In the genomic region with DNA sequence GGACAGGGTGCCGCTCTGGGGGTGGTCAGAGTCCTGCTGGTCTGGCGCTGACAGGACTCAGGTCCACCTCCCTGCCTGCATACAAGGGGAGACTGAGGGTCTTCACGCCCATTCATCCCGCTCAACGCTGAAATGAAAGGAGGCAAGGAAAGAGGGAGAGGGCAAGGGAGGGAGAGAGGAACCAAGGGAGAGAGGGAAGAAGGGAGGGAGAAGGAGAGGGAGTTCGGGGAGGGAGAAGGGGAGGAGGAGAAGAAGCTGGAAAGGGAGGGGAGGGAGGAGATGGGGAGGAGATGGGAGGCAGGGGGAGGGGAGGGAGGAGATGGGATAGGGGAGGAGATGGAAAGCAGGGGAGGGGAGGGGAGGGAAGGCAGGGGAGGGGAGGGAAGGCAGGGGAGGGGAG, we compare ENCODE assay signal across 20 cellular contexts.
DNase-seq lines count a peak whose midpoint lies in the region; FAIRE-seq and TF ChIP-seq lines count a peak whose summit lies in the region.
"Had no signal": no experiment of that assay in that cellular context is flagged by ENCODE, and none has a peak within 500 bp of the region (broad histone marks: within the 10 kb centered on the region; RNA-seq: fewer than 3 reads in every experiment).

No MANE protein-coding gene starts in this region.

- no peak for TF ChIP-seq CTCF in H1 (IDR thresholded peaks at IDR 0.05; ENCODE audit: control extremely low read depth in 1 of 3, insufficient read depth in 1 of 3, low read depth in 1 of 3, low read length in 3 of 3)
- no peak for TF ChIP-seq CTCF in tibial nerve (IDR thresholded peaks at IDR 0.05)
- no peak for TF ChIP-seq CTCF in chondrocyte (IDR thresholded peaks at IDR 0.05)

- DNase-seq in Karpas-422 (no peak), H1 (ENCODE audit: low read depth in 1 of 2, low spot score in 2 of 2) (no peak), mesendoderm (no peak), tibial nerve (ENCODE audit: low spot score in 2 of 2) (no peak), HUDEP-2 (lab: John Stamatoyannopoulos, UW; ENCODE audit: unreplicated experiment in 76 of 76) (no peak), substantia nigra (lab: John Stamatoyannopoulos, UW) (no peak), chondrocyte (ENCODE audit: low spot score) (no peak)
- DNase-seq: activated CD4-positive, alpha-beta T cell treated with anti-CD3 and anti-CD28 coated beads for 48 hours; effector CD8-positive, alpha-beta T cell; EL; HFFc6; naive thymus-derived CD4-positive, alpha-beta T cell; NCI-H774; PC-3; SJCRH30 had no signal

- H2BK120ac ChIP-seq in H1 (replicated peaks; ENCODE audit: low read depth, low read length) (no peak overlapping the region), mesendoderm (ENCODE audit: low read depth, low read length) (no peak overlapping the region)

- H3K9me3 Mint-ChIP-seq in chondrocyte (ENCODE audit: low read depth), result peaks cover 3% of the 10 kb centered on the region
- H3K9me3 Mint-ChIP-seq: stimulated activated effector memory CD8-positive, alpha-beta T cell treated with anti-CD3 and anti-CD28 coated beads, Interleukin-12 subunit alpha, Interleukin-12 subunit beta, amount 100 ng/mL, for 72 hours had no signal

- H3K9ac ChIP-seq in Karpas-422 (ENCODE audit: low read length), result peak overlapping the region; percentile 73
- no peak overlapping the region for H3K9ac ChIP-seq in H1 (replicated peaks in 1 of 4; ENCODE audit: extremely low read depth in 1 of 4, low read depth in 3 of 4, low read length in 3 of 4)
- H3K9ac ChIP-seq in mesendoderm (ENCODE audit: low read length), result no peak overlapping the region

- H2BK20ac ChIP-seq in H1 (ENCODE audit: low read length), result no peak overlapping the region

- H3K36me3 ChIP-seq in Karpas-422 (ENCODE audit: insufficient read depth, low read length), result peaks cover 4% of the 10 kb centered on the region; the same call in 1 of the 2 replicates
- no peaks in the 10 kb centered on the region for H3K36me3 ChIP-seq in H1 (ENCODE audit: control insufficient read depth in 2 of 4, insufficient read depth in 4 of 4, low read length in 3 of 4)
- H3K36me3 ChIP-seq in mesendoderm (ENCODE audit: control insufficient read depth, insufficient read depth, low read length), result no peaks in the 10 kb centered on the region
- H3K36me3 ChIP-seq in tibial nerve, result no peaks in the 10 kb centered on the region
- H3K36me3 ChIP-seq: pancreas, SJCRH30 had no signal

- H2BK5ac ChIP-seq in H1 (ENCODE audit: low read depth, low read length) (peak overlapping the region; percentile 66; the same call in 1 of the 2 replicates), mesendoderm (ENCODE audit: low read length) (no peak overlapping the region)

- no peak overlapping the region for H3K4ac ChIP-seq in H1 (replicated peaks; ENCODE audit: insufficient read length, low read depth, low read length)
- H3K4ac ChIP-seq in mesendoderm (ENCODE audit: low read depth, low read length), result no peak overlapping the region

- H3K14ac ChIP-seq in H1 (ENCODE audit: insufficient read length), result no peak overlapping the region

- no peak overlapping the region for H4K5ac ChIP-seq in H1 (ENCODE audit: insufficient read length, low read depth, low read length)
- H4K5ac ChIP-seq in mesendoderm (ENCODE audit: low read length), result no peak overlapping the region

- H3K18ac ChIP-seq in H1 (ENCODE audit: extremely low read depth, low read length) (no peak overlapping the region), mesendoderm (ENCODE audit: low read length) (no peak overlapping the region)

- peaks cover 3% of the 10 kb centered on the region; the same call in 1 of the 2 replicates for H3K23me2 ChIP-seq in H1 (ENCODE audit: low read depth, low read length)

- H3K56ac ChIP-seq in H1 (replicated peaks; ENCODE audit: insufficient read length, low read depth, low read length) (no peak overlapping the region), mesendoderm (ENCODE audit: low read length) (peak overlapping the region; percentile 62)

- 40% methylated on average over 1 of the region's 6 CpGs; no CpG with 5 or more reads in 1 of the 2 experiments for WGBS in H1 (ENCODE audit: extremely low coverage in 1 of 2, insufficient coverage in 1 of 2, insufficient read length in 1 of 2, insufficient replicate concordance in 2 of 2, low coverage in 1 of 2, low lambda C conversion rate in 2 of 2, missing lambda C conversion rate in 1 of 2), 2 experiments
- no CpG with 5 or more reads among the region's 6 CpGs for WGBS in mesendoderm (ENCODE audit: extremely low coverage, insufficient coverage, low lambda C conversion rate)
- WGBS in tibial nerve, 2 donors, result 50 to 59% methylated on average over 6 of the region's 6 CpGs

- POLR2A ChIA-PET in H1 (lab: Charles Lee; ENCODE audit: partially characterized antibody), result interaction anchor here (1.2 to 2.4 kb wide), 3 partner anchors 46 to 90 kb away, joined by 3 to 14 read pairs (median 4); no protein-coding TSS in a partner anchor

- H4K20me1 ChIP-seq in Karpas-422 (ENCODE audit: insufficient read depth, low read depth, low read length), result no peaks in the 10 kb centered on the region
- no peaks in the 10 kb centered on the region for H4K20me1 ChIP-seq in H1 (replicated peaks in 1 of 2; ENCODE audit: control insufficient read depth in 1 of 2, insufficient read depth in 2 of 2, low read length in 2 of 2)

- H3K23ac ChIP-seq in H1 (ENCODE audit: insufficient read length), result no peak overlapping the region
- no peak overlapping the region for H3K23ac ChIP-seq in mesendoderm (ENCODE audit: low read length)

- CTCF ChIA-PET in H1 (lab: Charles Lee; ENCODE audit: partially characterized antibody), result interaction anchor here (0.6 to 10.0 kb wide), 11 partner anchors 9 to 187 kb away, joined by 3 to 88 read pairs (median 5); no protein-coding TSS in a partner anchor

- H2AK5ac ChIP-seq in H1 (ENCODE audit: low read depth, low read length), result no peak overlapping the region
- H2AK5ac ChIP-seq in mesendoderm (ENCODE audit: low read length), result no peak overlapping the region

- H3K9me3 ChIP-seq in Karpas-422 (ENCODE audit: low read length) (no peaks in the 10 kb centered on the region), H1 (ENCODE audit: insufficient read depth in 2 of 2, low read depth in 1 of 2, low read length in 1 of 2) (no peaks in the 10 kb centered on the region), tibial nerve (peaks cover 0 to 9% (median 0%) of the 10 kb centered on the region in 4 donors)
- H3K9me3 ChIP-seq: pancreas, SJCRH30 had no signal

- H3K4me3 Mint-ChIP-seq in chondrocyte (ENCODE audit: unreplicated experiment), result no peak overlapping the region
- H3K4me3 Mint-ChIP-seq: activated naive CD8-positive, alpha-beta T cell; HFFc6; naive thymus-derived CD4-positive, alpha-beta T cell; stimulated activated effector memory CD8-positive, alpha-beta T cell treated with anti-CD3 and anti-CD28 coated beads, Interleukin-12 subunit alpha, Interleukin-12 subunit beta, amount 100 ng/mL, for 72 hours had no signal

- H2AFZ ChIP-seq in Karpas-422 (ENCODE audit: low read length) (no peak overlapping the region), H1 (ENCODE audit: low read length) (peak overlapping the region; percentile 95; the same call in 1 of the 2 replicates)

- peak overlapping the region; percentile 92 for H3K27ac ChIP-seq in Karpas-422 (ENCODE audit: low read length)
- H3K27ac ChIP-seq in H1 (ENCODE audit: low read depth, low read length), result no peak overlapping the region
- no peak overlapping the region for H3K27ac ChIP-seq in mesendoderm (ENCODE audit: low read depth, low read length)
- H3K27ac ChIP-seq in tibial nerve, result peak overlapping the region; percentile 57 to 96 (median 94)
- H3K27ac ChIP-seq in substantia nigra (ENCODE audit: low read depth, low read length, poor library complexity, severe bottlenecking), result no peak overlapping the region
- H3K27ac ChIP-seq: SJCRH30 had no signal

- H3K79me1 ChIP-seq in H1 (ENCODE audit: low read depth, low read length) (no peaks in the 10 kb centered on the region), mesendoderm (ENCODE audit: low read length) (no peaks in the 10 kb centered on the region)

- H3K79me2 ChIP-seq in Karpas-422 (ENCODE audit: low read length), result no peaks in the 10 kb centered on the region
- H3K79me2 ChIP-seq in H1 (ENCODE audit: control insufficient read depth in 1 of 2, insufficient read depth in 2 of 2, low read length in 2 of 2), result no peaks in the 10 kb centered on the region
- H3K79me2 ChIP-seq in mesendoderm (ENCODE audit: control insufficient read depth, insufficient read depth, low read length), result no peaks in the 10 kb centered on the region

- H3K27me3 ChIP-seq in Karpas-422 (ENCODE audit: low read length), result no peaks in the 10 kb centered on the region
- H3K27me3 ChIP-seq in H1 (replicated peaks in 1 of 4; ENCODE audit: control insufficient read depth in 3 of 4, extremely low read depth in 1 of 4, insufficient read depth in 3 of 4, low read length in 3 of 4), result no peaks in the 10 kb centered on the region; a peak in 3 of 7 replicates
- no peaks in the 10 kb centered on the region for H3K27me3 ChIP-seq in mesendoderm (ENCODE audit: insufficient read depth, low read length, poor library complexity)
- no peaks in the 10 kb centered on the region for H3K27me3 ChIP-seq in tibial nerve
- H3K27me3 ChIP-seq: pancreas, SJCRH30 had no signal

- peak overlapping the region; percentile 5 for H4K91ac ChIP-seq in H1 (replicated peaks; ENCODE audit: insufficient read length, low read length)

- TF ChIP-seq POLR2A in H1 (IDR thresholded peaks at IDR 0.05; ENCODE audit: control extremely low read depth in 1 of 2, low read depth in 2 of 2, low read length in 2 of 2) (no peak), tibial nerve (IDR thresholded peaks at IDR 0.05) (no peak)

- no peak for FAIRE-seq in H1 (lab: Jason Lieb, UNC)
- FAIRE-seq: astrocyte, pancreas had no signal

- H3K4me1 ChIP-seq in Karpas-422 (ENCODE audit: low read length), result peaks cover 83% of the 10 kb centered on the region
- peaks cover 0 to 14% (median 8%) of the 10 kb centered on the region in 4 experiments; a peak in 6 of 7 replicates for H3K4me1 ChIP-seq in H1 (replicated peaks in 1 of 4; ENCODE audit: control insufficient read depth in 3 of 4, insufficient read depth in 4 of 4, low read length in 3 of 4)
- no peaks in the 10 kb centered on the region for H3K4me1 ChIP-seq in mesendoderm (ENCODE audit: control insufficient read depth, low read depth, low read length)
- peaks cover 0 to 80% (median 62%) of the 10 kb centered on the region in 4 donors for H3K4me1 ChIP-seq in tibial nerve
- H3K4me1 ChIP-seq: SJCRH30 had no signal

- H3K27ac Mint-ChIP-seq in chondrocyte (ENCODE audit: unreplicated experiment), result no peak overlapping the region
- H3K27ac Mint-ChIP-seq: activated naive CD8-positive, alpha-beta T cell; HFFc6; stimulated activated effector memory CD8-positive, alpha-beta T cell treated with anti-CD3 and anti-CD28 coated beads, Interleukin-12 subunit alpha, Interleukin-12 subunit beta, amount 100 ng/mL, for 72 hours had no signal

- H3K4me1 Mint-ChIP-seq in chondrocyte (ENCODE audit: low read depth), result peaks cover 4% of the 10 kb centered on the region

- TF ChIP-seq EP300 in H1 (IDR thresholded peaks at IDR 0.05; ENCODE audit: borderline replicate concordance in 1 of 2, low read depth in 2 of 2, low read length in 2 of 2) (no peak), tibial nerve (IDR thresholded peaks at IDR 0.05) (no peak)

- peaks cover 4% of the 10 kb centered on the region for H3K27me3 Mint-ChIP-seq in chondrocyte (ENCODE audit: low read depth)

- no peaks in the 10 kb centered on the region for H3K9me2 ChIP-seq in Karpas-422 (replicated peaks; ENCODE audit: insufficient read depth, low read length)

- H3K36me3 Mint-ChIP-seq in chondrocyte (ENCODE audit: low read depth), result peaks cover 1% of the 10 kb centered on the region
- H3K36me3 Mint-ChIP-seq: stimulated activated effector memory CD8-positive, alpha-beta T cell treated with anti-CD3 and anti-CD28 coated beads, Interleukin-12 subunit alpha, Interleukin-12 subunit beta, amount 100 ng/mL, for 72 hours had no signal

- H2BK12ac ChIP-seq in H1 (ENCODE audit: low read depth, low read length), result peak overlapping the region; percentile 92; the same call in 1 of the 2 replicates

- TF ChIP-seq RAD21 in H1 (IDR thresholded peaks at IDR 0.05 in 1 of 2, conservative IDR thresholded peaks at IDR 0.05 in 1 of 2; ENCODE audit: low read depth in 2 of 2, low read length in 2 of 2), result no peak

- no peak overlapping the region for H2BK15ac ChIP-seq in H1 (ENCODE audit: low read length)
- H2BK15ac ChIP-seq in mesendoderm (replicated peaks; ENCODE audit: low read depth), result no peak overlapping the region

- no peak overlapping the region for H4K8ac ChIP-seq in H1 (ENCODE audit: extremely low read depth, insufficient read depth, low read length)
- H4K8ac ChIP-seq in mesendoderm (ENCODE audit: low read depth, low read length), result no peak overlapping the region

- H3K4me2 ChIP-seq in Karpas-422 (ENCODE audit: low read depth, low read length, poor library complexity, severe bottlenecking) (peak overlapping the region; percentile 60), H1 (ENCODE audit: insufficient read depth in 1 of 2, low read depth in 2 of 2, low read length in 2 of 2) (peak overlapping the region; percentile 34 to 62; a peak in 3 of 4 replicates), mesendoderm (ENCODE audit: low read length) (peak overlapping the region; percentile 35)

- H3K4me3 ChIP-seq in Karpas-422 (ENCODE audit: low read length) (peak overlapping the region; percentile 52; the same call in 1 of the 2 replicates), H1 (ENCODE audit: extremely low read depth in 1 of 4, insufficient read depth in 2 of 4, low read depth in 3 of 4, low read length in 4 of 4) (peak overlapping the region in 1 of 4 experiments; percentile 45; a peak in 2 of 8 replicates), mesendoderm (ENCODE audit: low read length) (no peak overlapping the region), tibial nerve (no peak overlapping the region)
- H3K4me3 ChIP-seq: lung, pancreas, SJCRH30 had no signal

Comparison
In these comparisons a context has a peak if more than half of its experiments do, and no peak if none do; other contexts are left out.
1. H3K27ac ChIP-seq: peak in Karpas-422 (single experiment) and tibial nerve (4 of 4); none in H1 (single experiment), mesendoderm (single experiment) and substantia nigra (single experiment).
2. Peak in every context shown above with its lines, with median percentiles within 50 percentile points of each other: H3K4me2 ChIP-seq.